In genomic region chr3:126355777-126356372, GRCh38 we compare ENCODE assay signal across 8 cellular contexts. TPM values are rescaled to one million over a fixed set of nuclear protein-coding genes. Genes with fewer than 3 reads are reported as not detected.
DNase-seq lines count a peak whose midpoint lies in the region; ATAC-seq and TF ChIP-seq lines count a peak whose summit lies in the region.

No MANE protein-coding gene starts in this region.

- peak overlapping the region in 1 of 2 donors; percentile 19 for H3K4me3 ChIP-seq in CD4-positive, alpha-beta memory T cell (ENCODE audit: low read length in 2 of 2)
- H3K4me3 ChIP-seq in gastroesophageal sphincter = peak overlapping the region; percentile 77 to 97

- peaks cover 9% of the 10 kb centered on the region for H3K4me1 ChIP-seq in CD4-positive, alpha-beta memory T cell (ENCODE audit: insufficient read depth, low read length)
- peaks cover 0 to 59% (median 23%) of the 10 kb centered on the region in 3 donors for H3K4me1 ChIP-seq in gastroesophageal sphincter

- intact Hi-C loops in CD4-positive, alpha-beta memory T cell (cut with micrococcal nuclease) = loop anchor here (2.0 to 5.0 kb wide), 4 partner anchors 121 to 439 kb away; partner anchors contain the start of genes CHCHD6 and SLC41A3

- no peaks in the 10 kb centered on the region for H3K9me3 ChIP-seq in CD4-positive, alpha-beta memory T cell (ENCODE audit: control insufficient read depth in 1 of 2, low read length in 2 of 2)
- H3K9me3 ChIP-seq in gastroesophageal sphincter = no peaks in the 10 kb centered on the region

- H3K27ac ChIP-seq in CD4-positive, alpha-beta memory T cell (ENCODE audit: low read depth, low read length) = no peak overlapping the region
- H3K27ac ChIP-seq in gastroesophageal sphincter = peak overlapping the region; percentile 91 to 99 (median 98)

- H3K36me3 ChIP-seq in CD4-positive, alpha-beta memory T cell (ENCODE audit: insufficient read depth, low read length) = no peaks in the 10 kb centered on the region
- peaks cover 0 to 42% of the 10 kb centered on the region in 2 donors for H3K36me3 ChIP-seq in gastroesophageal sphincter

- peaks cover 40% of the 10 kb centered on the region for H3K27me3 ChIP-seq in CD4-positive, alpha-beta memory T cell (ENCODE audit: insufficient read depth, low read length)
- peaks cover 13% of the 10 kb centered on the region for H3K27me3 ChIP-seq in gastroesophageal sphincter

- DNase-seq in CD4-positive, alpha-beta memory T cell = no peak
- DNase-seq in HuH-7 (ENCODE audit: low spot score) = peak; percentile 100
- DNase-seq in activated gamma-delta T cell (lab: John Stamatoyannopoulos, UW) = no peak

- no peaks in the 10 kb centered on the region for H3K36me3 Mint-ChIP-seq in CD4-positive, alpha-beta memory T cell
- no peaks in the 10 kb centered on the region for H3K36me3 Mint-ChIP-seq in activated T-helper 17 cell treated with anti-CD3 and anti-CD28 coated beads, Interleukin-2, amount 50 U/mL, for 72 hours (ENCODE audit: low read depth)
- no peaks in the 10 kb centered on the region for H3K36me3 Mint-ChIP-seq in nephron (ENCODE audit: low read depth)

- no peaks in the 10 kb centered on the region for H3K9me3 Mint-ChIP-seq in CD4-positive, alpha-beta memory T cell
- no peaks in the 10 kb centered on the region for H3K9me3 Mint-ChIP-seq in activated T-helper 17 cell treated with anti-CD3 and anti-CD28 coated beads, Interleukin-2, amount 50 U/mL, for 72 hours
- no peaks in the 10 kb centered on the region for H3K9me3 Mint-ChIP-seq in nephron

- POLR2A ChIA-PET in CD4-positive, alpha-beta memory T cell (lab: Charles Lee; ENCODE audit: partially characterized antibody) = no interaction called here

- peak; percentile 43 to 48 for TF ChIP-seq POLR2A in gastroesophageal sphincter (IDR thresholded peaks at IDR 0.05)

- peak overlapping the region; percentile 79 to 93 (median 85) for H3K4me3 Mint-ChIP-seq in CD4-positive, alpha-beta memory T cell
- H3K4me3 Mint-ChIP-seq in activated T-helper 17 cell treated with anti-CD3 and anti-CD28 coated beads, Interleukin-2, amount 50 U/mL, for 72 hours = peak overlapping the region; percentile 74
- H3K4me3 Mint-ChIP-seq in nephron = peak overlapping the region; percentile 86 to 94 (median 94)

- CTCF ChIA-PET in CD4-positive, alpha-beta memory T cell (lab: Charles Lee; ENCODE audit: partially characterized antibody) = no interaction called here

- peak overlapping the region in 2 of 7 donors; percentile 67 to 79 for H3K27ac Mint-ChIP-seq in CD4-positive, alpha-beta memory T cell
- H3K27ac Mint-ChIP-seq in activated T-helper 17 cell treated with anti-CD3 and anti-CD28 coated beads, Interleukin-2, amount 50 U/mL, for 72 hours = no peak overlapping the region
- peak overlapping the region in 1 of 3 experiments; percentile 18 for H3K27ac Mint-ChIP-seq in nephron

- no peak for ATAC-seq in activated T-helper 17 cell treated with anti-CD3 and anti-CD28 coated beads, Interleukin-2, amount 50 U/mL, for 72 hours (replicated peaks)
- ATAC-seq in gastroesophageal sphincter = peak; percentile 88
- no peak for ATAC-seq in GM19328 (IDR thresholded peaks at IDR 0.05; ENCODE audit: unreplicated experiment)
- ATAC-seq in GM18870 (IDR thresholded peaks at IDR 0.05; ENCODE audit: unreplicated experiment) = no peak

- TF ChIP-seq EP300 in gastroesophageal sphincter (IDR thresholded peaks at IDR 0.05) = peak; percentile 98

- peaks cover 9 to 25% (median 12%) of the 10 kb centered on the region in 4 donors for H3K4me1 Mint-ChIP-seq in CD4-positive, alpha-beta memory T cell
- H3K4me1 Mint-ChIP-seq in activated T-helper 17 cell treated with anti-CD3 and anti-CD28 coated beads, Interleukin-2, amount 50 U/mL, for 72 hours = peaks cover 5% of the 10 kb centered on the region
- peaks cover 6% of the 10 kb centered on the region for H3K4me1 Mint-ChIP-seq in nephron

- 0% methylated on average over 2 to 3 of the region's 32 CpGs for WGBS in gastroesophageal sphincter (ENCODE audit: low coverage in 1 of 2), 2 donors

- H3K27me3 Mint-ChIP-seq in CD4-positive, alpha-beta memory T cell = peaks cover 29 to 34% of the 10 kb centered on the region in 2 donors
- peaks cover 28% of the 10 kb centered on the region for H3K27me3 Mint-ChIP-seq in activated T-helper 17 cell treated with anti-CD3 and anti-CD28 coated beads, Interleukin-2, amount 50 U/mL, for 72 hours
- peaks cover 36% of the 10 kb centered on the region for H3K27me3 Mint-ChIP-seq in nephron (ENCODE audit: low read depth)

- no peak for TF ChIP-seq CTCF in gastroesophageal sphincter (IDR thresholded peaks at IDR 0.05)
- TF ChIP-seq CTCF in nephron (IDR thresholded peaks at IDR 0.05; ENCODE audit: unreplicated experiment in 3 of 3) = no peak

RNA-seq across cellular contexts. Expression of gene KLF15, which starts 1.3 kb away (rescaled TPM):
- under 1 TPM; 0.67 to 0.72 TPM for total RNA-seq in CD4-positive, alpha-beta memory T cell
- not detected for polyA plus RNA-seq in CD4-positive, alpha-beta memory T cell
- under 1 TPM in 1 of 2 donors, not detected in 1; 0.16 TPM for total RNA-seq in activated T-helper 17 cell treated with anti-CD3 and anti-CD28 coated beads, Interleukin-2, amount 50 U/mL, for 72 hours
- 100 to 1,000 TPM in 1 of 4 donors, 10 to 100 TPM in 3; 69.5 to 110 (median 94.0) TPM for total RNA-seq in gastroesophageal sphincter

RNA-seq across cellular contexts. Expression of gene CFAP100, which starts 38.8 kb away (rescaled TPM):
- not detected for total RNA-seq in CD4-positive, alpha-beta memory T cell
- not detected for polyA plus RNA-seq in CD4-positive, alpha-beta memory T cell
- not detected for total RNA-seq in activated T-helper 17 cell treated with anti-CD3 and anti-CD28 coated beads, Interleukin-2, amount 50 U/mL, for 72 hours
- not detected for total RNA-seq in gastroesophageal sphincter

Comparison
In these comparisons a context has a peak if more than half of its experiments do, and no peak if none do; other contexts are left out.
1. RNA of gene KLF15, which starts 1.3 kb away (total RNA-seq): 69.5 to 110 TPM in gastroesophageal sphincter; 0.67 to 0.72 TPM in CD4-positive, alpha-beta memory T cell and 0.16 TPM in activated T-helper 17 cell treated with anti-CD3 and anti-CD28 coated beads, Interleukin-2, amount 50 U/mL, for 72 hours; every median in the first group is over 10 times any median in the second.
2. Peak in every context shown above with its lines, with median percentiles within 50 percentile points of each other: H3K4me3 Mint-ChIP-seq.